Comparison of ENCODE assay signal across 16 cellular contexts in genomic region chr9:133825555-133826198, GRCh38.
A peak's percentile ranks its signal among the peaks of the same experiment; 100 is the strongest.
DNase-seq lines count a peak whose midpoint lies in the region; ATAC-seq, FAIRE-seq and TF ChIP-seq lines count a peak whose summit lies in the region.
"Had no signal": no experiment of that assay in that cellular context is flagged by ENCODE, and none has a peak within 500 bp of the region (broad histone marks: within the 10 kb centered on the region; RNA-seq: fewer than 3 reads in every experiment).

No MANE protein-coding gene starts in this region.

- no peak for FAIRE-seq in GM12878 (lab: Jason Lieb, UNC)

- no peaks in the 10 kb centered on the region for H3K9me3 Mint-ChIP-seq in type B pancreatic cell

- no peaks in the 10 kb centered on the region for H3K9me3 ChIP-seq in GM12878 (replicated peaks; ENCODE audit: control insufficient read depth, insufficient read depth, low read length)
- H3K9me3 ChIP-seq: left lung, upper lobe of left lung had no signal

- TF ChIP-seq CTCF in GM12878 (IDR thresholded peaks at IDR 0.05 in 2 of 3, conservative IDR thresholded peaks at IDR 0.05 in 1 of 3; ENCODE audit: control insufficient read depth in 2 of 3, extremely low read depth in 1 of 3, insufficient read depth in 1 of 3, low read depth in 3 of 3, low read length in 3 of 3) (no peak), type B pancreatic cell (conservative IDR thresholded peaks at IDR 0.05) (no peak)

- BruUV-seq in GM12878 (replicated peaks; lab: Mats Ljungman, UMichigan): no TSS peak

- peaks cover 38% of the 10 kb centered on the region for H3K4me1 Mint-ChIP-seq in type B pancreatic cell (ENCODE audit: unreplicated experiment)

- H3K4me3 ChIP-seq in GM12878: no peak overlapping the region
- H3K4me3 ChIP-seq: left lung, upper lobe of left lung had no signal

- no peak for ATAC-seq in Right ventricle myocardium superior (ENCODE audit: poor library complexity)
- no peak for ATAC-seq in left ventricle myocardium superior
- no peak for ATAC-seq in GM12878
- ATAC-seq: left lung had no signal

- no peak overlapping the region for H3K4me2 ChIP-seq in GM12878 (ENCODE audit: control insufficient read depth, insufficient read depth)

- peaks cover 14 to 18% of the 10 kb centered on the region in 2 experiments; a peak in 3 of 4 replicates for H3K36me3 ChIP-seq in GM12878 (ENCODE audit: control insufficient read depth in 2 of 2, insufficient read depth in 2 of 2, low read length in 1 of 2)
- H3K36me3 ChIP-seq: left lung, upper lobe of left lung had no signal

- intact Hi-C loops in Right ventricle myocardium superior (cut with DNase I): no loop called here
- intact Hi-C loops in left ventricle myocardium superior (cut with micrococcal nuclease): no loop called here
- intact Hi-C loops in GM12878 (cut with micrococcal nuclease; ENCODE audit: unreplicated experiment): no loop called here

- peak overlapping the region; percentile 4 for H3K27ac Mint-ChIP-seq in type B pancreatic cell

- DNase-seq in Right ventricle myocardium superior (peak; percentile 13), left ventricle myocardium superior (no peak), GM12878 (ENCODE audit: low read depth, low spot score) (no peak), iris pigment epithelial cell (ENCODE audit: low read depth) (peak; percentile 82), type B pancreatic cell (ENCODE audit: extremely low spot score, unreplicated experiment) (no peak), NCI-H1105 (lab: John Stamatoyannopoulos, UW) (no peak), SW480 (ENCODE audit: low spot score) (no peak), substantia nigra (lab: John Stamatoyannopoulos, UW) (no peak)
- DNase-seq: activated CD4-positive, CD25-positive, alpha-beta regulatory T cell treated with anti-CD3 and anti-CD28 coated beads, Interleukin-2, amount 50 U/mL, for 72 hours; activated T-cell treated with anti-CD3 and anti-CD28 coated beads, Interleukin-2, amount 50 U/mL, for 48 hours; DMS53; effector CD8-positive, alpha-beta T cell; occipital lobe; SW 1271; upper lobe of left lung had no signal

- H3K27me3 Mint-ChIP-seq in type B pancreatic cell: no peaks in the 10 kb centered on the region

- POLR2A ChIA-PET in GM12878 (lab: Charles Lee): no interaction called here

- H3K9ac ChIP-seq in GM12878 (ENCODE audit: control insufficient read depth, insufficient read depth, low read length): no peak overlapping the region

- CTCF ChIA-PET in GM12878 (lab: Yijun Ruan, JAX): interaction anchor here (1.2 to 1.8 kb wide), 3 partner anchors 32 to 170 kb away, joined by 3 to 7 read pairs (median 4); no protein-coding TSS in a partner anchor

- TF ChIP-seq RAD21 in GM12878 (IDR thresholded peaks at IDR 0.05; ENCODE audit: insufficient read depth, low read depth, low read length): no peak

- no peak overlapping the region for H3K4me3 Mint-ChIP-seq in type B pancreatic cell

- H3K36me3 Mint-ChIP-seq in type B pancreatic cell: peaks cover 3% of the 10 kb centered on the region

- no peaks in the 10 kb centered on the region for H4K20me1 ChIP-seq in GM12878 (ENCODE audit: control insufficient read depth, insufficient read depth)

- TF ChIP-seq POLR2A in GM12878 (IDR thresholded peaks at IDR 0.05; ENCODE audit: low read depth, low read length): no peak

- peaks cover 20% of the 10 kb centered on the region for H3K79me2 ChIP-seq in GM12878 (ENCODE audit: control insufficient read depth, insufficient read depth, low read length)

- H3K27me3 ChIP-seq in GM12878 (replicated peaks in 1 of 2; ENCODE audit: control insufficient read depth in 2 of 2, insufficient read depth in 2 of 2, low read length in 1 of 2): no peaks in the 10 kb centered on the region
- H3K27me3 ChIP-seq: left lung, upper lobe of left lung had no signal

- in situ Hi-C loops in GM12878 (cut with MboI): no loop called here

- RAD21 ChIA-PET in GM12878 (lab: Charles Lee; ENCODE audit: unreplicated experiment): interaction anchor here (4.0 kb wide), 1 partner anchor 169 kb away, joined by 19 read pairs; no protein-coding TSS in a partner anchor

- SMC1A ChIA-PET in GM12878 (lab: Charles Lee; ENCODE audit: uncharacterized antibody, unreplicated experiment): no interaction called here

- 89% methylated on average over 17 of the region's 17 CpGs for WGBS in GM12878 (ENCODE audit: insufficient coverage, insufficient replicate concordance, low lambda C conversion rate, missing lambda C conversion rate)

- TF ChIP-seq EP300 in GM12878 (IDR thresholded peaks at IDR 0.05; ENCODE audit: borderline replicate concordance in 1 of 2, control insufficient read depth in 1 of 2, low read depth in 2 of 2, low read length in 2 of 2): no peak

- no peak overlapping the region for H3K27ac ChIP-seq in GM12878 (ENCODE audit: control insufficient read depth, insufficient read depth)
- H3K27ac ChIP-seq in substantia nigra (ENCODE audit: low read depth, low read length, poor library complexity, severe bottlenecking): no peak overlapping the region
- H3K27ac ChIP-seq: left lung had no signal

- H2AFZ ChIP-seq in GM12878 (ENCODE audit: control insufficient read depth, low read depth, low read length): no peak overlapping the region

- H3K4me1 ChIP-seq in GM12878 (ENCODE audit: control insufficient read depth, insufficient read depth, low read length): peaks cover 33% of the 10 kb centered on the region
- H3K4me1 ChIP-seq: left lung, upper lobe of left lung had no signal

TF ChIP-seq in GM12878, 131 proteins besides CTCF, POLR2A, EP300 and RAD21:
- TF ChIP-seq MLLT1 (IDR thresholded peaks at IDR 0.05) (peak; percentile 25; the same call in 1 of the 2 replicates), ZBTB33 (IDR thresholded peaks at IDR 0.05) (no peak)

Comparison
In these comparisons a context has a peak if more than half of its experiments do, and no peak if none do; other contexts are left out.
1. DNase-seq: peak in Right ventricle myocardium superior (single experiment) and iris pigment epithelial cell (single experiment); none in left ventricle myocardium superior (single experiment), GM12878 (single experiment), type B pancreatic cell (single experiment), NCI-H1105 (single experiment), SW480 (single experiment) and substantia nigra (0 of 49).